ENCODE assay signal across 4 cellular contexts in genomic region chr10:8911032-8911431, GRCh38.
"Had no signal": no experiment of that assay in that cellular context is flagged by ENCODE, and none has a peak within 500 bp of the region (broad histone marks: within the 10 kb centered on the region; RNA-seq: fewer than 3 reads in every experiment).

No MANE protein-coding gene starts in this region.

- H3K27ac ChIP-seq: HL-60, KMS-11 had no signal

- ATAC-seq: HepG2, K562 had no signal
